In genomic region chr3:44902628-44903027, GRCh38 we compare ENCODE assay signal across 1 cellular context.
TF ChIP-seq lines count a peak whose summit lies in the region.

No MANE protein-coding gene starts in this region.

TF ChIP-seq in HepG2, 621 proteins besides CTCF, POLR2A, EP300 and RAD21 (continues in another document):
- TF ChIP-seq SNAI1 (CRISPR knock-in tag; IDR thresholded peaks at IDR 0.05; ENCODE audit: borderline replicate concordance) (no peak), ZNF451 (CRISPR knock-in tag; IDR thresholded peaks at IDR 0.05) (no peak), RFX1 (IDR thresholded peaks at IDR 0.05) (no peak), GABPA (IDR thresholded peaks at IDR 0.05; ENCODE audit: low read depth, low read length) (no peak), GABPA (CRISPR knock-in tag; IDR thresholded peaks at IDR 0.05; ENCODE audit: low read depth) (no peak), NCOR1 (IDR thresholded peaks at IDR 0.05; ENCODE audit: borderline replicate concordance, low read length) (peak; percentile 40; the same call in 1 of the 2 replicates), ZNF790 (CRISPR knock-in tag; IDR thresholded peaks at IDR 0.05; ENCODE audit: borderline replicate concordance) (no peak), HIC2 (CRISPR knock-in tag; IDR thresholded peaks at IDR 0.05; ENCODE audit: low read depth) (no peak), AHDC1 (CRISPR knock-in tag; IDR thresholded peaks at IDR 0.05; ENCODE audit: borderline replicate concordance) (peak; percentile 28; the same call in 1 of the 2 replicates), ZNF18 (CRISPR knock-in tag; IDR thresholded peaks at IDR 0.05; ENCODE audit: insufficient replicate concordance) (no peak), PAXIP1 (CRISPR knock-in tag; conservative IDR thresholded peaks at IDR 0.05) (peak; percentile 56), ZNF430 (CRISPR knock-in tag; IDR thresholded peaks at IDR 0.05) (peak; percentile 43; the same call in 1 of the 2 replicates), ARID2 (CRISPR knock-in tag; IDR thresholded peaks at IDR 0.05; ENCODE audit: borderline replicate concordance) (no peak), ZNF605 (CRISPR knock-in tag; IDR thresholded peaks at IDR 0.05) (no peak), PAF1 (CRISPR knock-in tag; IDR thresholded peaks at IDR 0.05) (no peak), SAP130 (CRISPR knock-in tag; IDR thresholded peaks at IDR 0.05; ENCODE audit: low read depth) (0 out of 2 replicates have a peak, but pooled peaks have one; percentile 22), CREB3 (CRISPR knock-in tag; IDR thresholded peaks at IDR 0.05) (no peak), ZNF772 (CRISPR knock-in tag; IDR thresholded peaks at IDR 0.05) (no peak), REL (CRISPR knock-in tag; conservative IDR thresholded peaks at IDR 0.05) (no peak), ZNF432 (CRISPR knock-in tag; IDR thresholded peaks at IDR 0.05; ENCODE audit: borderline replicate concordance) (no peak), NR2F6 (IDR thresholded peaks at IDR 0.05) (0 out of 2 replicates have a peak, but pooled peaks have one; percentile 41), NR2F6 (CRISPR knock-in tag; IDR thresholded peaks at IDR 0.05) (no peak), GATAD2A (CRISPR knock-in tag; IDR thresholded peaks at IDR 0.05) (peak; percentile 31; the same call in 1 of the 2 replicates), DBP (CRISPR knock-in tag; IDR thresholded peaks at IDR 0.05; ENCODE audit: not compliant biosample characterization) (no peak), FOXP4 (CRISPR knock-in tag; IDR thresholded peaks at IDR 0.05) (peak; percentile 48), DR1 (CRISPR knock-in tag; IDR thresholded peaks at IDR 0.05) (0 out of 2 replicates have a peak, but pooled peaks have one; percentile 26), FOXO1 (CRISPR knock-in tag; IDR thresholded peaks at IDR 0.05) (no peak), LCORL (IDR thresholded peaks at IDR 0.05) (no peak), LCORL (CRISPR knock-in tag; IDR thresholded peaks at IDR 0.05) (no peak), HNF4A (CRISPR knock-in tag; IDR thresholded peaks at IDR 0.05) (peak; percentile 43), ZNF556 (CRISPR knock-in tag; IDR thresholded peaks at IDR 0.05; ENCODE audit: borderline replicate concordance) (no peak), ZNF569 (CRISPR knock-in tag; IDR thresholded peaks at IDR 0.05; ENCODE audit: borderline replicate concordance) (no peak), JUNB (CRISPR knock-in tag; IDR thresholded peaks at IDR 0.05; ENCODE audit: borderline replicate concordance) (no peak), DMAP1 (CRISPR knock-in tag; IDR thresholded peaks at IDR 0.05) (no peak), NR2F2 (IDR thresholded peaks at IDR 0.05; ENCODE audit: borderline replicate concordance, low read depth) (no peak), HMGXB3 (CRISPR knock-in tag; IDR thresholded peaks at IDR 0.05; ENCODE audit: borderline replicate concordance) (no peak), SOX5 (CRISPR knock-in tag; IDR thresholded peaks at IDR 0.05; ENCODE audit: borderline replicate concordance) (peak; percentile 52; the same call in 1 of the 2 replicates), ZNF580 (CRISPR knock-in tag; IDR thresholded peaks at IDR 0.05; ENCODE audit: borderline replicate concordance, low read depth) (no peak), TBX2 (CRISPR knock-in tag; IDR thresholded peaks at IDR 0.05; ENCODE audit: borderline replicate concordance) (0 out of 2 replicates have a peak, but pooled peaks have one; percentile 34), ASH2L (IDR thresholded peaks at IDR 0.05; ENCODE audit: insufficient read length, low read depth, low read length) (peak; percentile 54), CHD4 (IDR thresholded peaks at IDR 0.05; ENCODE audit: borderline replicate concordance, low read length) (no peak), ZMYM3 (CRISPR knock-in tag; IDR thresholded peaks at IDR 0.05) (no peak)
